Comparison of ENCODE assay signal across 3 cellular contexts in the genomic region with DNA sequence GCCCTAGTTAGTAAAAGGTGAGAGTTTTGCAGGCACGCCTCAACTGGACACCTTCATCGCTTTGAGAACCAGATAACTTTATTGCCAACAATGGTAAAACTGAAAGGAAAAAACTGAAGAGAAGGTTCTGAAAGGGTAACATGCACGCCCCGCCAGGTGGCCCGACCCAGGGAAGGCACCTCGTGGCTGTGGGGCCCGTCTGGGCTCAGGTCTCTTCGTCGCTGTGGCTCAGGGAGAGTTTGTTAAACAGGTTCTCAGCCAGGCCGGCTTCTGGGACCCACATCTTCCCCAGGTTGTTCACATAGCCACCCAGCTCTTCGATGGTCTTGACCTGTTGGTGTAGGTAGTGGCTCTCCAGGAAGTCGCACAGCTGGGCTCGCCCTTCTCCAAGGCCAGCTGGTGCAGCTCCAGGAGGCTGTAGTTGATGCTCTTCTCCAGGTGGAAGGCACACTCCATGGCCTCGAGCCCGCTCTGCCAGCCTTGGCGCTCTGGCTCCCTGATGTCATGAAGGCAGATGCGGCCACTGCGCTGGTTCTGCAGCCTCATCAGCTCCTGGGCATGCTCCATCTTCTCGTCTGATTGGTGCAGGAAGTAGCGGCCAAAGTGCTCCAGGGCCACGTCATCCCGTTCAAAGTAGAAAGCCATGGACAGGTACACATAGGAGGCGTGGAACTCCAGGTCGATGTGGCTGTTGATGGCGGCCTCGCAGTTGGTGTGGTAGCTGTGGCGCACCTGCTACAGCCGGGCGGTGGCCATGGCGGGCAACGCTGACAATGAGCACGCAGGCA.
A peak's percentile ranks its signal among the peaks of the same experiment; 100 is the strongest.
TF ChIP-seq lines count a peak whose summit lies in the region.

No MANE protein-coding gene starts in this region.

TF ChIP-seq in SK-N-SH, 30 proteins besides CTCF, POLR2A, EP300 and RAD21:
- TF ChIP-seq RFX5 (IDR thresholded peaks at IDR 0.05; ENCODE audit: low read length) = no peak
- no peak for TF ChIP-seq SMC3 (IDR thresholded peaks at IDR 0.05; ENCODE audit: low read depth, low read length)
- no peak for TF ChIP-seq MEF2A (IDR thresholded peaks at IDR 0.05; ENCODE audit: borderline replicate concordance, low read depth)
- TF ChIP-seq MXI1 (IDR thresholded peaks at IDR 0.05; ENCODE audit: low read depth, low read length) = no peak
- TF ChIP-seq FOXJ3 (CRISPR knock-in tag; IDR thresholded peaks at IDR 0.05) = no peak
- no peak for TF ChIP-seq USF2 (IDR thresholded peaks at IDR 0.05; ENCODE audit: borderline replicate concordance, low read depth, low read length)
- TF ChIP-seq, protein P1, sequence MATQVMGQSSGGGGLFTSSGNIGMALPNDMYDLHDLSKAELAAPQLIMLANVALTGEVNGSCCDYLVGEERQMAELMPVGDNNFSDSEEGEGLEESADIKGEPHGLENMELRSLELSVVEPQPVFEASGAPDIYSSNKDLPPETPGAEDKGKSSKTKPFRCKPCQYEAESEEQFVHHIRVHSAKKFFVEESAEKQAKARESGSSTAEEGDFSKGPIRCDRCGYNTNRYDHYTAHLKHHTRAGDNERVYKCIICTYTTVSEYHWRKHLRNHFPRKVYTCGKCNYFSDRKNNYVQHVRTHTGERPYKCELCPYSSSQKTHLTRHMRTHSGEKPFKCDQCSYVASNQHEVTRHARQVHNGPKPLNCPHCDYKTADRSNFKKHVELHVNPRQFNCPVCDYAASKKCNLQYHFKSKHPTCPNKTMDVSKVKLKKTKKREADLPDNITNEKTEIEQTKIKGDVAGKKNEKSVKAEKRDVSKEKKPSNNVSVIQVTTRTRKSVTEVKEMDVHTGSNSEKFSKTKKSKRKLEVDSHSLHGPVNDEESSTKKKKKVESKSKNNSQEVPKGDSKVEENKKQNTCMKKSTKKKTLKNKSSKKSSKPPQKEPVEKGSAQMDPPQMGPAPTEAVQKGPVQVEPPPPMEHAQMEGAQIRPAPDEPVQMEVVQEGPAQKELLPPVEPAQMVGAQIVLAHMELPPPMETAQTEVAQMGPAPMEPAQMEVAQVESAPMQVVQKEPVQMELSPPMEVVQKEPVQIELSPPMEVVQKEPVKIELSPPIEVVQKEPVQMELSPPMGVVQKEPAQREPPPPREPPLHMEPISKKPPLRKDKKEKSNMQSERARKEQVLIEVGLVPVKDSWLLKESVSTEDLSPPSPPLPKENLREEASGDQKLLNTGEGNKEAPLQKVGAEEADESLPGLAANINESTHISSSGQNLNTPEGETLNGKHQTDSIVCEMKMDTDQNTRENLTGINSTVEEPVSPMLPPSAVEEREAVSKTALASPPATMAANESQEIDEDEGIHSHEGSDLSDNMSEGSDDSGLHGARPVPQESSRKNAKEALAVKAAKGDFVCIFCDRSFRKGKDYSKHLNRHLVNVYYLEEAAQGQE (IDR thresholded peaks at IDR 0.05; ENCODE audit: low read depth, low read length) = no peak
- TF ChIP-seq TCF12 (IDR thresholded peaks at IDR 0.05) = no peak
- no peak for TF ChIP-seq CHD2 (IDR thresholded peaks at IDR 0.05; ENCODE audit: low read length, partially characterized antibody)
- TF ChIP-seq POLR2AphosphoS5 (IDR thresholded peaks at IDR 0.05; ENCODE audit: low read depth, low read length) = no peak

TF ChIP-seq in SK-N-SH treated with all-trans-retinoic acid at 6 μM for 48 hours, 23 proteins besides CTCF, POLR2A, EP300 and RAD21:
- TF ChIP-seq ZFP30 (CRISPR knock-in tag; IDR thresholded peaks at IDR 0.05) (no peak), PPARA (CRISPR knock-in tag; IDR thresholded peaks at IDR 0.05; ENCODE audit: borderline replicate concordance) (no peak), ZC3H10 (CRISPR knock-in tag; IDR thresholded peaks at IDR 0.05) (no peak), RARB (CRISPR knock-in tag; IDR thresholded peaks at IDR 0.05) (no peak), ZFP3 (CRISPR knock-in tag; IDR thresholded peaks at IDR 0.05) (no peak), ZNF8 (CRISPR knock-in tag; IDR thresholded peaks at IDR 0.05) (no peak), ESRRG (CRISPR knock-in tag; IDR thresholded peaks at IDR 0.05) (no peak), ZNF565 (CRISPR knock-in tag; conservative IDR thresholded peaks at IDR 0.05; ENCODE audit: low read depth) (no peak), OSR1 (CRISPR knock-in tag; IDR thresholded peaks at IDR 0.05) (no peak), BACH2 (CRISPR knock-in tag; IDR thresholded peaks at IDR 0.05; ENCODE audit: borderline replicate concordance) (no peak), POU6F1 (CRISPR knock-in tag; IDR thresholded peaks at IDR 0.05; ENCODE audit: borderline replicate concordance, low read depth) (no peak), GLIS3 (CRISPR knock-in tag; IDR thresholded peaks at IDR 0.05) (no peak), ISL1 (CRISPR knock-in tag; IDR thresholded peaks at IDR 0.05) (no peak), TCF4 (CRISPR knock-in tag; IDR thresholded peaks at IDR 0.05; ENCODE audit: borderline replicate concordance) (no peak), ARNTL (CRISPR knock-in tag; IDR thresholded peaks at IDR 0.05; ENCODE audit: borderline replicate concordance, low read depth) (no peak), CSDC2 (CRISPR knock-in tag; IDR thresholded peaks at IDR 0.05) (no peak), ZNF70 (CRISPR knock-in tag; IDR thresholded peaks at IDR 0.05) (no peak)
- TF ChIP-seq, protein P2, sequence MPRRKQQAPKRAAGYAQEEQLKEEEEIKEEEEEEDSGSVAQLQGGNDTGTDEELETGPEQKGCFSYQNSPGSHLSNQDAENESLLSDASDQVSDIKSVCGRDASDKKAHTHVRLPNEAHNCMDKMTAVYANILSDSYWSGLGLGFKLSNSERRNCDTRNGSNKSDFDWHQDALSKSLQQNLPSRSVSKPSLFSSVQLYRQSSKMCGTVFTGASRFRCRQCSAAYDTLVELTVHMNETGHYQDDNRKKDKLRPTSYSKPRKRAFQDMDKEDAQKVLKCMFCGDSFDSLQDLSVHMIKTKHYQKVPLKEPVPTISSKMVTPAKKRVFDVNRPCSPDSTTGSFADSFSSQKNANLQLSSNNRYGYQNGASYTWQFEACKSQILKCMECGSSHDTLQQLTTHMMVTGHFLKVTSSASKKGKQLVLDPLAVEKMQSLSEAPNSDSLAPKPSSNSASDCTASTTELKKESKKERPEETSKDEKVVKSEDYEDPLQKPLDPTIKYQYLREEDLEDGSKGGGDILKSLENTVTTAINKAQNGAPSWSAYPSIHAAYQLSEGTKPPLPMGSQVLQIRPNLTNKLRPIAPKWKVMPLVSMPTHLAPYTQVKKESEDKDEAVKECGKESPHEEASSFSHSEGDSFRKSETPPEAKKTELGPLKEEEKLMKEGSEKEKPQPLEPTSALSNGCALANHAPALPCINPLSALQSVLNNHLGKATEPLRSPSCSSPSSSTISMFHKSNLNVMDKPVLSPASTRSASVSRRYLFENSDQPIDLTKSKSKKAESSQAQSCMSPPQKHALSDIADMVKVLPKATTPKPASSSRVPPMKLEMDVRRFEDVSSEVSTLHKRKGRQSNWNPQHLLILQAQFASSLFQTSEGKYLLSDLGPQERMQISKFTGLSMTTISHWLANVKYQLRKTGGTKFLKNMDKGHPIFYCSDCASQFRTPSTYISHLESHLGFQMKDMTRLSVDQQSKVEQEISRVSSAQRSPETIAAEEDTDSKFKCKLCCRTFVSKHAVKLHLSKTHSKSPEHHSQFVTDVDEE (CRISPR knock-in tag; IDR thresholded peaks at IDR 0.05) = no peak
- TF ChIP-seq, protein P3, sequence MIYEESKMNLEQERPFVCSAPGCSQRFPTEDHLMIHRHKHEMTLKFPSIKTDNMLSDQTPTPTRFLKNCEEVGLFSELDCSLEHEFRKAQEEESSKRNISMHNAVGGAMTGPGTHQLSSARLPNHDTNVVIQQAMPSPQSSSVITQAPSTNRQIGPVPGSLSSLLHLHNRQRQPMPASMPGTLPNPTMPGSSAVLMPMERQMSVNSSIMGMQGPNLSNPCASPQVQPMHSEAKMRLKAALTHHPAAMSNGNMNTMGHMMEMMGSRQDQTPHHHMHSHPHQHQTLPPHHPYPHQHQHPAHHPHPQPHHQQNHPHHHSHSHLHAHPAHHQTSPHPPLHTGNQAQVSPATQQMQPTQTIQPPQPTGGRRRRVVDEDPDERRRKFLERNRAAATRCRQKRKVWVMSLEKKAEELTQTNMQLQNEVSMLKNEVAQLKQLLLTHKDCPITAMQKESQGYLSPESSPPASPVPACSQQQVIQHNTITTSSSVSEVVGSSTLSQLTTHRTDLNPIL (CRISPR knock-in tag; IDR thresholded peaks at IDR 0.05; ENCODE audit: low read depth) = no peak

TF ChIP-seq in K562, 482 proteins besides CTCF, POLR2A, EP300 and RAD21 (continues in another document):
- TF ChIP-seq ZNF655 (CRISPR knock-in tag; IDR thresholded peaks at IDR 0.05) (no peak), KLF6 (CRISPR knock-in tag; IDR thresholded peaks at IDR 0.05; ENCODE audit: borderline replicate concordance) (no peak), E2F6 (IDR thresholded peaks at IDR 0.05; ENCODE audit: borderline replicate concordance in 1 of 2, extremely low read depth in 1 of 2, insufficient read depth in 1 of 2, insufficient read length in 1 of 2, low read depth in 1 of 2, low read length in 1 of 2, poor library complexity in 1 of 2, severe bottlenecking in 1 of 2) (peak in 1 of 2 experiments; percentile 57), CXXC5 (CRISPR knock-in tag; IDR thresholded peaks at IDR 0.05) (peak; percentile 26; the same call in 1 of the 2 replicates), EHMT2 (IDR thresholded peaks at IDR 0.05) (peak; percentile 82; the same call in 1 of the 2 replicates), MGA (IDR thresholded peaks at IDR 0.05) (peak; percentile 46; the same call in 1 of the 2 replicates), NRF1 (conservative IDR thresholded peaks at IDR 0.05 in 1 of 2, IDR thresholded peaks at IDR 0.05 in 1 of 2) (0 out of 4 replicates have a peak, but pooled peaks of 1 of the 2 experiments have one; percentile 27), ATF1 (CRISPR knock-in tag; IDR thresholded peaks at IDR 0.05) (no peak), ATF1 (tag; IDR thresholded peaks at IDR 0.05) (0 out of 2 replicates have a peak, but pooled peaks have one; percentile 21)
